9 cellular contexts compared by ENCODE assay signal in genomic region chr1:75136158-75136815, GRCh38. TPM values are rescaled to one million over a fixed set of nuclear protein-coding genes. Genes with fewer than 3 reads are reported as not detected.
A peak's percentile ranks its signal among the peaks of the same experiment; 100 is the strongest.
DNase-seq lines count a peak whose midpoint lies in the region; ATAC-seq and TF ChIP-seq lines count a peak whose summit lies in the region.
"Had no signal": no experiment of that assay in that cellular context is flagged by ENCODE, and none has a peak within 500 bp of the region (broad histone marks: within the 10 kb centered on the region; RNA-seq: fewer than 3 reads in every experiment).

No MANE protein-coding gene starts in this region.

- H3K36me3 ChIP-seq in neural cell (ENCODE audit: insufficient read depth, low read length) = no peaks in the 10 kb centered on the region

- no peaks in the 10 kb centered on the region for H3K9me2 ChIP-seq in neural cell (ENCODE audit: insufficient read depth, low read length)

- no peaks in the 10 kb centered on the region for H4K20me1 ChIP-seq in neural cell (ENCODE audit: insufficient read depth)

- ATAC-seq in GM21717 (IDR thresholded peaks at IDR 0.05; ENCODE audit: unreplicated experiment) (no peak), HG02938 (IDR thresholded peaks at IDR 0.05; ENCODE audit: unreplicated experiment) (no peak)

- no peak overlapping the region for H3K9ac ChIP-seq in neural cell (ENCODE audit: low read length)

- peaks cover 98% of the 10 kb centered on the region for H3K27me3 ChIP-seq in neural cell (ENCODE audit: insufficient read depth, low read depth, low read length)

- no peaks in the 10 kb centered on the region for H3K79me2 ChIP-seq in neural cell (replicated peaks; ENCODE audit: insufficient read depth, low read length)

- no peak overlapping the region for H3K27ac ChIP-seq in neural cell (ENCODE audit: low read length)

- no peaks in the 10 kb centered on the region for H3F3A ChIP-seq in neural cell (ENCODE audit: insufficient read depth, low read length, poor library complexity, severe bottlenecking)

- H3K4me2 ChIP-seq in neural cell (ENCODE audit: low read length) = no peak overlapping the region

- peak; percentile 76 for DNase-seq in DMS53 (lab: John Stamatoyannopoulos, UW)
- peak; percentile 42 for DNase-seq in NCI-H2081 treated with DMSO at 0.1 percent for 48 hours (lab: John Stamatoyannopoulos, UW)
- peak; percentile 77 for DNase-seq in ecto neural progenitor cell (ENCODE audit: low spot score)
- DNase-seq in NK-92 treated with Interleukin-12 subunit alpha and Interleukin-12 subunit beta, amount 100 ng/mL, for 24 hours (lab: John Stamatoyannopoulos, UW) = no peak
- DNase-seq in HK-2 (ENCODE audit: unreplicated experiment) = no peak
- DNase-seq: activated CD4-positive, alpha-beta T cell treated with anti-CD3 and anti-CD28 coated beads for 48 hours had no signal

- no peak overlapping the region for H2AFZ ChIP-seq in neural cell (ENCODE audit: low read depth, low read length)

- TF ChIP-seq CTCF in neural cell (IDR thresholded peaks at IDR 0.05; ENCODE audit: poor library complexity, severe bottlenecking) = no peak

- peak; percentile 20 for TF ChIP-seq RAD21 in neural cell (conservative IDR thresholded peaks at IDR 0.05)

- peak overlapping the region; percentile 57 for H3K4me3 ChIP-seq in neural cell (ENCODE audit: low read length)

- H3K9me3 ChIP-seq in neural cell (ENCODE audit: low read length) = no peaks in the 10 kb centered on the region

- no peak for TF ChIP-seq EP300 in neural cell (conservative IDR thresholded peaks at IDR 0.05; ENCODE audit: poor library complexity, severe bottlenecking)

TF ChIP-seq in neural cell, 6 proteins besides CTCF, POLR2A, EP300 and RAD21:
- TF ChIP-seq POLR2AphosphoS5 (IDR thresholded peaks at IDR 0.05) (peak; percentile 16), SMC3 (conservative IDR thresholded peaks at IDR 0.05; ENCODE audit: poor library complexity) (peak; percentile 28), TAF1 (IDR thresholded peaks at IDR 0.05; ENCODE audit: low read depth) (no peak), EZH2 (IDR thresholded peaks at IDR 0.05; ENCODE audit: borderline replicate concordance, insufficient read depth, low read length, poor library complexity, severe bottlenecking) (peak; percentile 72)

RNA-seq across cellular contexts. Expression of gene LHX8, which starts 2.1 kb away (rescaled TPM):
- polyA plus RNA-seq in neural cell = 8.8 and 11.1 TPM in 2 replicates
- 7.3 and 8.9 TPM in 2 replicates for polyA minus RNA-seq in neural cell

Comparison
In these comparisons a context has a peak if more than half of its experiments do, and no peak if none do; other contexts are left out.
1. DNase-seq: peak in DMS53 (single experiment), NCI-H2081 treated with DMSO at 0.1 percent for 48 hours (single experiment) and ecto neural progenitor cell (single experiment); none in NK-92 treated with Interleukin-12 subunit alpha and Interleukin-12 subunit beta, amount 100 ng/mL, for 24 hours (single experiment) and HK-2 (single experiment).